30 cellular contexts compared by ENCODE assay signal in genomic region chr19:8146877-8147575, GRCh38. TPM values are rescaled to one million over a fixed set of nuclear protein-coding genes. Genes with fewer than 3 reads are reported as not detected.
DNase-seq lines count a peak whose midpoint lies in the region; ATAC-seq, FAIRE-seq and TF ChIP-seq lines count a peak whose summit lies in the region.
"Had no signal": no experiment of that assay in that cellular context is flagged by ENCODE, and none has a peak within 500 bp of the region (broad histone marks: within the 10 kb centered on the region; RNA-seq: fewer than 3 reads in every experiment).

No MANE protein-coding gene starts in this region.

- TF ChIP-seq CTCF in HEK293 (tag by site-specific recombination; IDR thresholded peaks at IDR 0.05) (no peak), hepatocyte (IDR thresholded peaks at IDR 0.05; ENCODE audit: poor library complexity) (no peak)

- H3K27me3 ChIP-seq in hepatocyte (peaks cover 3% of the 10 kb centered on the region), neuronal stem cell (ENCODE audit: control insufficient read depth in 3 of 3, insufficient read depth in 3 of 3, low read depth in 1 of 3, low read length in 3 of 3) (peaks cover 0 to 16% (median 0%) of the 10 kb centered on the region in 3 experiments)

- H4K20me1 ChIP-seq in hepatocyte (ENCODE audit: insufficient read depth, poor library complexity, severe bottlenecking): no peaks in the 10 kb centered on the region

- FAIRE-seq in GM19239 (lab: Jason Lieb, UNC): no peak

- H2BK15ac ChIP-seq in neuronal stem cell (ENCODE audit: low read length): peak overlapping the region; percentile 62

- CTCF ChIA-PET in HEK293 (lab: Yijun Ruan, JAX): interaction anchor here (0.6 kb wide), 1 partner anchor 10 kb away, joined by 3 read pairs; no protein-coding TSS in a partner anchor

- peak overlapping the region; percentile 40 for H2AK5ac ChIP-seq in neuronal stem cell (ENCODE audit: low read depth, low read length)

- H3K9ac ChIP-seq in neuronal stem cell (ENCODE audit: low read depth, low read length, poor library complexity): peak overlapping the region; percentile 63

- peaks cover 9% of the 10 kb centered on the region for H3K79me1 ChIP-seq in neuronal stem cell (ENCODE audit: low read depth, low read length)

- no peak overlapping the region for H3K4ac ChIP-seq in neuronal stem cell (ENCODE audit: low read length)

- H3K9me2 ChIP-seq in hepatocyte (replicated peaks; ENCODE audit: insufficient read depth): no peaks in the 10 kb centered on the region

- H2AFZ ChIP-seq in hepatocyte (no peak overlapping the region), neuronal stem cell (ENCODE audit: low read length) (no peak overlapping the region)

- H3K14ac ChIP-seq in neuronal stem cell (ENCODE audit: low read length): no peak overlapping the region

- peaks cover 3% of the 10 kb centered on the region for H3K79me2 ChIP-seq in hepatocyte

- H3K4me1 ChIP-seq in HEK293 (ENCODE audit: control insufficient read depth, insufficient read depth, low read length) (no peaks in the 10 kb centered on the region), hepatocyte (ENCODE audit: insufficient read depth) (peaks cover 24% of the 10 kb centered on the region), neuronal stem cell (ENCODE audit: control insufficient read depth in 2 of 2, insufficient read depth in 1 of 2, low read depth in 1 of 2, low read length in 2 of 2) (peaks cover 13 to 19% of the 10 kb centered on the region in 2 donors)
- H3K4me1 ChIP-seq: breast epithelium, gastrocnemius medialis had no signal

- ATAC-seq in HG03378 (IDR thresholded peaks at IDR 0.05; ENCODE audit: unreplicated experiment): no peak
- ATAC-seq: activated CD8-positive, alpha-beta T cell treated with anti-CD3 and anti-CD28 coated beads for 36 hours; activated naive CD4-positive, alpha-beta T cell treated with anti-CD3 and anti-CD28 coated beads, Interleukin-2, amount 50 U/mL, for 72 hours; gastrocnemius medialis; left cardiac atrium had no signal

- peak overlapping the region; percentile 77 for H3K18ac ChIP-seq in neuronal stem cell (ENCODE audit: low read length)

- H4K91ac ChIP-seq in neuronal stem cell (ENCODE audit: low read depth, low read length, poor library complexity): no peak overlapping the region

- WGBS in hepatocyte (ENCODE audit: low lambda C conversion rate, missing lambda C conversion rate): 77% methylated on average over 27 of the region's 27 CpGs
- no CpG with 5 or more reads among the region's 27 CpGs for WGBS in neuronal stem cell (ENCODE audit: extremely low coverage in 2 of 2, insufficient read length in 2 of 2, insufficient replicate concordance in 1 of 2), 2 donors

- no peak overlapping the region for H3K23ac ChIP-seq in neuronal stem cell (ENCODE audit: low read depth, low read length, poor library complexity)

- H3K36me3 ChIP-seq in HEK293 (ENCODE audit: control insufficient read depth in 2 of 2, insufficient read depth in 1 of 2, low read length in 2 of 2) (no peaks in the 10 kb centered on the region), hepatocyte (replicated peaks; ENCODE audit: insufficient read depth, low read depth) (no peaks in the 10 kb centered on the region), neuronal stem cell (replicated peaks in 1 of 2; ENCODE audit: control insufficient read depth in 2 of 2, insufficient read depth in 2 of 2, low read length in 2 of 2) (no peaks in the 10 kb centered on the region)
- H3K36me3 ChIP-seq: breast epithelium, gastrocnemius medialis, Peyer's patch had no signal

- H3K4me2 ChIP-seq in hepatocyte (peak overlapping the region; percentile 37), neuronal stem cell (ENCODE audit: insufficient read depth, low read length, poor library complexity, severe bottlenecking) (no peak overlapping the region)

- POLR2A ChIA-PET in HEK293 (lab: Yijun Ruan, JAX): no interaction called here

- no peak overlapping the region for H2BK120ac ChIP-seq in neuronal stem cell (ENCODE audit: low read depth, low read length)

- H3K9me3 ChIP-seq in HEK293 (ENCODE audit: control insufficient read depth, insufficient read depth, low read depth, low read length): no peaks in the 10 kb centered on the region
- H3K9me3 ChIP-seq in hepatocyte (ENCODE audit: low read depth): no peaks in the 10 kb centered on the region
- no peaks in the 10 kb centered on the region for H3K9me3 ChIP-seq in neuronal stem cell (replicated peaks in 1 of 2; ENCODE audit: control insufficient read depth in 2 of 2, insufficient read depth in 1 of 2, low read depth in 1 of 2, low read length in 2 of 2)
- H3K9me3 ChIP-seq: breast epithelium, gastrocnemius medialis, Peyer's patch had no signal

- DNase-seq in DMS79 treated with DMSO at 0.1 percent for 48 hours (lab: John Stamatoyannopoulos, UW) (peak; percentile 88), hepatocyte (ENCODE audit: low spot score) (no peak), neuronal stem cell (ENCODE audit: low spot score) (no peak), NCI-H2227 (lab: John Stamatoyannopoulos, UW; ENCODE audit: unreplicated experiment) (no peak), GM19239 (ENCODE audit: insufficient read length, low spot score) (no peak), NCI-H1417 treated with DMSO at 0.1 percent for 48 hours (lab: John Stamatoyannopoulos, UW) (no peak)
- DNase-seq: activated CD8-positive, alpha-beta memory T cell treated with anti-CD3 and anti-CD28 coated beads, Interleukin-2, amount 50 U/mL, for 48 hours; activated CD8-positive, alpha-beta T cell treated with anti-CD3 and anti-CD28 coated beads for 36 hours; amygdala; COR-L47; gastrocnemius medialis; left cardiac atrium; NCI-H2029 treated with DMSO at 0.1 percent for 48 hours; NCI-H2227 treated with DMSO at 0.1 percent for 48 hours; NCI-H526; occipital lobe; Peyer's patch; SHP77; stimulated activated CD4-positive, alpha-beta T cell treated with anti-CD3 and anti-CD28 coated beads, Interleukin-4, amount 100 ng/mL, for 4 hours; SW 1271 had no signal

- H3K4me3 ChIP-seq in HEK293 (ENCODE audit: low read depth, low read length) (no peak overlapping the region), hepatocyte (no peak overlapping the region), neuronal stem cell (ENCODE audit: low read length in 2 of 2) (no peak overlapping the region)
- H3K4me3 ChIP-seq: breast epithelium, gastrocnemius medialis, Peyer's patch had no signal

- H4K8ac ChIP-seq in neuronal stem cell (ENCODE audit: low read depth, low read length): no peak overlapping the region

- H2BK5ac ChIP-seq in neuronal stem cell (ENCODE audit: low read length): peak overlapping the region; percentile 56

- H3K27ac ChIP-seq in HEK293 (ENCODE audit: extremely low read depth, low read depth, low read length) (no peak overlapping the region), hepatocyte (peak overlapping the region; percentile 48), neuronal stem cell (replicated peaks; ENCODE audit: low read length) (no peak overlapping the region)
- H3K27ac ChIP-seq: breast epithelium, C4-2B, gastrocnemius medialis, Peyer's patch had no signal

- peak overlapping the region; percentile 63 for H2BK12ac ChIP-seq in neuronal stem cell (ENCODE audit: low read length)

TF ChIP-seq in HEK293, 187 proteins besides CTCF, POLR2A, EP300 and RAD21:
- no peak for TF ChIP-seq PRDM1 (tag by site-specific recombination; IDR thresholded peaks at IDR 0.05)
- no peak for TF ChIP-seq ZNF571 (tag by site-specific recombination; IDR thresholded peaks at IDR 0.05)
- no peak for TF ChIP-seq KLF9 (tag by site-specific recombination; IDR thresholded peaks at IDR 0.05; ENCODE audit: low read depth)
- TF ChIP-seq ZIC2 (tag by site-specific recombination; IDR thresholded peaks at IDR 0.05): peak; percentile 34; the same call in 1 of the 2 replicates
- no peak for TF ChIP-seq OVOL3 (tag by site-specific recombination; IDR thresholded peaks at IDR 0.05)
- TF ChIP-seq, protein P1, sequence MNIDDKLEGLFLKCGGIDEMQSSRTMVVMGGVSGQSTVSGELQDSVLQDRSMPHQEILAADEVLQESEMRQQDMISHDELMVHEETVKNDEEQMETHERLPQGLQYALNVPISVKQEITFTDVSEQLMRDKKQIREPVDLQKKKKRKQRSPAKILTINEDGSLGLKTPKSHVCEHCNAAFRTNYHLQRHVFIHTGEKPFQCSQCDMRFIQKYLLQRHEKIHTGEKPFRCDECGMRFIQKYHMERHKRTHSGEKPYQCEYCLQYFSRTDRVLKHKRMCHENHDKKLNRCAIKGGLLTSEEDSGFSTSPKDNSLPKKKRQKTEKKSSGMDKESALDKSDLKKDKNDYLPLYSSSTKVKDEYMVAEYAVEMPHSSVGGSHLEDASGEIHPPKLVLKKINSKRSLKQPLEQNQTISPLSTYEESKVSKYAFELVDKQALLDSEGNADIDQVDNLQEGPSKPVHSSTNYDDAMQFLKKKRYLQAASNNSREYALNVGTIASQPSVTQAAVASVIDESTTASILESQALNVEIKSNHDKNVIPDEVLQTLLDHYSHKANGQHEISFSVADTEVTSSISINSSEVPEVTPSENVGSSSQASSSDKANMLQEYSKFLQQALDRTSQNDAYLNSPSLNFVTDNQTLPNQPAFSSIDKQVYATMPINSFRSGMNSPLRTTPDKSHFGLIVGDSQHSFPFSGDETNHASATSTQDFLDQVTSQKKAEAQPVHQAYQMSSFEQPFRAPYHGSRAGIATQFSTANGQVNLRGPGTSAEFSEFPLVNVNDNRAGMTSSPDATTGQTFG (tag by site-specific recombination; IDR thresholded peaks at IDR 0.05; ENCODE audit: borderline replicate concordance): no peak

RNA-seq across cellular contexts. Expression of gene FBN3, which starts 2.4 kb away (rescaled TPM):
- total RNA-seq in hepatocyte: 9.4 and 11.5 TPM in 2 replicates
- polyA plus RNA-seq in hepatocyte: 6.4 and 7.5 TPM in 2 replicates
- polyA plus RNA-seq in neuronal stem cell (2013, experiment 1 of 2): 10.0 TPM
- 11.3 TPM for polyA plus RNA-seq in neuronal stem cell (2013, experiment 2 of 2)
- total RNA-seq: Daoy, H4, left cardiac atrium, subcutaneous adipose tissue had no signal
- polyA plus RNA-seq: fibroblast of lung, urinary bladder had no signal
